ENCODE assay signal across 13 cellular contexts in genomic region chr11:114091791-114092397, GRCh38. TPM values are rescaled to one million over a fixed set of nuclear protein-coding genes. Genes with fewer than 3 reads are reported as not detected.
A peak's percentile ranks its signal among the peaks of the same experiment; 100 is the strongest.
DNase-seq lines count a peak whose midpoint lies in the region; ATAC-seq and TF ChIP-seq lines count a peak whose summit lies in the region.
"Had no signal": no experiment of that assay in that cellular context is flagged by ENCODE, and none has a peak within 500 bp of the region (broad histone marks: within the 10 kb centered on the region; RNA-seq: fewer than 3 reads in every experiment).

No MANE protein-coding gene starts in this region.

- H3K4me3 Mint-ChIP-seq in CD8-positive, alpha-beta T cell = no peak overlapping the region
- H3K4me3 Mint-ChIP-seq: activated CD8-positive, alpha-beta T cell treated with anti-CD3 and anti-CD28 coated beads for 36 hours; activated naive CD8-positive, alpha-beta T cell had no signal

- H3K4me3 ChIP-seq in CD8-positive, alpha-beta T cell (ENCODE audit: low read depth, low read length) = no peak overlapping the region
- H3K4me3 ChIP-seq in left lung (no peak overlapping the region), sigmoid colon (no peak overlapping the region)

- CTCF ChIA-PET in CD8-positive, alpha-beta T cell (lab: Charles Lee) = no interaction called here

- peaks cover 26% of the 10 kb centered on the region for H3K4me1 Mint-ChIP-seq in CD8-positive, alpha-beta T cell (ENCODE audit: low read depth)

- TF ChIP-seq CTCF in CD8-positive, alpha-beta T cell (IDR thresholded peaks at IDR 0.05) = no peak
- TF ChIP-seq CTCF in left lung (IDR thresholded peaks at IDR 0.05) = no peak
- TF ChIP-seq CTCF in sigmoid colon (IDR thresholded peaks at IDR 0.05) = no peak

- ATAC-seq in CD8-positive, alpha-beta T cell = no peak
- ATAC-seq in left lung = no peak
- ATAC-seq in HG03175 (IDR thresholded peaks at IDR 0.05; ENCODE audit: unreplicated experiment) = no peak
- no peak for ATAC-seq in GM19324 (IDR thresholded peaks at IDR 0.05; ENCODE audit: low FRiP score, unreplicated experiment)
- ATAC-seq: activated CD8-positive, alpha-beta T cell treated with anti-CD3 and anti-CD28 coated beads for 36 hours had no signal

- no peak for DNase-seq in CD8-positive, alpha-beta T cell
- DNase-seq in astrocyte of the hippocampus (ENCODE audit: low read depth, low spot score) (peak; percentile 18), left lung (no peak), sigmoid colon (peak; percentile 63), NCI-H1417 treated with DMSO at 0.1 percent for 48 hours (lab: John Stamatoyannopoulos, UW) (no peak)
- DNase-seq in stimulated activated CD4-positive, alpha-beta T cell treated with anti-CD3 and anti-CD28 coated beads, Interleukin-4, amount 100 ng/mL, for 1 hour = no peak
- DNase-seq: activated CD8-positive, alpha-beta T cell treated with anti-CD3 and anti-CD28 coated beads for 36 hours; BE2C; NCI-H2029; stimulated activated CD4-positive, alpha-beta T cell treated with anti-CD3 and anti-CD28 coated beads, Interleukin-2, amount 100 ng/mL, for 48 hours had no signal

- no peaks in the 10 kb centered on the region for H3K9me3 Mint-ChIP-seq in CD8-positive, alpha-beta T cell
- H3K9me3 Mint-ChIP-seq: activated CD8-positive, alpha-beta T cell treated with anti-CD3 and anti-CD28 coated beads for 36 hours had no signal

- H3K4me1 ChIP-seq in CD8-positive, alpha-beta T cell (ENCODE audit: insufficient read depth, low read length) = no peaks in the 10 kb centered on the region
- H3K4me1 ChIP-seq in left lung = peaks cover 22 to 76% of the 10 kb centered on the region in 2 donors
- H3K4me1 ChIP-seq in sigmoid colon = peaks cover 0 to 91% (median 84%) of the 10 kb centered on the region in 4 donors
- H3K4me1 ChIP-seq: BE2C had no signal

- 85 to 89% methylated on average over 15 of the region's 15 CpGs for WGBS in sigmoid colon, 2 donors

- H3K27ac Mint-ChIP-seq in CD8-positive, alpha-beta T cell = peak overlapping the region; percentile 27
- H3K27ac Mint-ChIP-seq: activated CD8-positive, alpha-beta T cell treated with anti-CD3 and anti-CD28 coated beads for 36 hours; activated naive CD8-positive, alpha-beta T cell had no signal

- H3K36me3 Mint-ChIP-seq in CD8-positive, alpha-beta T cell = no peaks in the 10 kb centered on the region

- H3K27me3 Mint-ChIP-seq in CD8-positive, alpha-beta T cell (ENCODE audit: low read depth) = no peaks in the 10 kb centered on the region
- H3K27me3 Mint-ChIP-seq: activated CD8-positive, alpha-beta T cell treated with anti-CD3 and anti-CD28 coated beads for 36 hours; activated naive CD8-positive, alpha-beta T cell had no signal

- H3K27ac ChIP-seq in CD8-positive, alpha-beta T cell (ENCODE audit: low read depth, low read length) = no peak overlapping the region
- H3K27ac ChIP-seq in left lung = peak overlapping the region; percentile 13 to 38
- peak overlapping the region; percentile 1 to 42 (median 27) for H3K27ac ChIP-seq in sigmoid colon

- no peak for TF ChIP-seq EP300 in sigmoid colon (IDR thresholded peaks at IDR 0.05)

- TF ChIP-seq POLR2A in sigmoid colon (IDR thresholded peaks at IDR 0.05) = no peak

- H3K36me3 ChIP-seq in CD8-positive, alpha-beta T cell (ENCODE audit: insufficient read depth, low read length) = no peaks in the 10 kb centered on the region
- H3K36me3 ChIP-seq in left lung (peaks cover 0 to 6% of the 10 kb centered on the region in 2 donors), sigmoid colon (peaks cover 8 to 41% (median 19%) of the 10 kb centered on the region in 4 donors)
- H3K36me3 ChIP-seq: BE2C had no signal

- POLR2A ChIA-PET in CD8-positive, alpha-beta T cell (lab: Charles Lee) = interaction anchor here (1.0 kb wide), 1 partner anchor 21 kb away, joined by 3 read pairs; no protein-coding TSS in a partner anchor

- no peaks in the 10 kb centered on the region for H3K27me3 ChIP-seq in CD8-positive, alpha-beta T cell (ENCODE audit: insufficient read depth, low read length)
- H3K27me3 ChIP-seq in left lung (no peaks in the 10 kb centered on the region), sigmoid colon (no peaks in the 10 kb centered on the region)

- no peaks in the 10 kb centered on the region for H3K9me3 ChIP-seq in CD8-positive, alpha-beta T cell (ENCODE audit: low read length)
- no peaks in the 10 kb centered on the region for H3K9me3 ChIP-seq in left lung
- H3K9me3 ChIP-seq in sigmoid colon = no peaks in the 10 kb centered on the region
- H3K9me3 ChIP-seq: BE2C had no signal

- intact Hi-C loops in CD8-positive, alpha-beta T cell (cut with DNase I, micrococcal nuclease) = no loop called here
- intact Hi-C loops in left lung (cut with DNase I) = no loop called here
- intact Hi-C loops in sigmoid colon (cut with DNase I) = no loop called here

RNA-seq across cellular contexts. Expression of gene ZBTB16, which starts 32.4 kb away (rescaled TPM):
- 10 to 100 TPM; 15.3 to 18.3 TPM for total RNA-seq in CD8-positive, alpha-beta T cell
- total RNA-seq in left lung = 10 to 100 TPM; 52.5 to 55.6 TPM
- total RNA-seq in sigmoid colon = 100 to 1,000 TPM in 3 of 4 donors, 10 to 100 TPM in 1; 99.5 to 197 (median 129) TPM
- 10 to 100 TPM in 2 of 3 donors, 1 to 10 TPM in 1; 9.9 to 34.4 (median 11.4) TPM for polyA plus RNA-seq in sigmoid colon

Comparison
In these comparisons a context has a peak if more than half of its experiments do, and no peak if none do; other contexts are left out.
1. DNase-seq: peak in astrocyte of the hippocampus (single experiment) and sigmoid colon (single experiment); none in CD8-positive, alpha-beta T cell (0 of 7), left lung (0 of 2), stimulated activated CD4-positive, alpha-beta T cell treated with anti-CD3 and anti-CD28 coated beads, Interleukin-4, amount 100 ng/mL, for 1 hour (single experiment) and NCI-H1417 treated with DMSO at 0.1 percent for 48 hours (single experiment).